In the genomic region with DNA sequence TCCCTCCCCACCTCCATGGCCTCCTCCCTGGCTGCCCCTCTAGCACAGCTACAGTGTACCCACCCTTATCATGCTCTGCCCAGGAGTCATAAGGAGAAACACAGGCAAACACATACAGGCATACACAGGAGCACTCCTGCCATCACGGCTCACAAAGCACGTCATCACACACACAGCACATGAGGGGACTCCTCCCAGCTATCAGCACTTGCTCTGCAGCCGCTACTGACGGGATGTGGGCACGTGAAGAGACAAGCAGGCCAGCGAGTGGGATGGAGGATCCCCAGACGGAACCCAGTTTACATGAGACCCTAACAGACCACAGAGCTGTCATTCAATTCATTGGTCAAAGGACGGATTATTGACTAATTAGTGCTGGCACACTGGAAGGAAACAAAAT, we compare ENCODE assay signal across 10 cellular contexts. TPM values are rescaled to one million over a fixed set of nuclear protein-coding genes. Genes with fewer than 3 reads are reported as not detected.
DNase-seq lines count a peak whose midpoint lies in the region; ATAC-seq lines count a peak whose summit lies in the region.
"Had no signal": no experiment of that assay in that cellular context is flagged by ENCODE, and none has a peak within 500 bp of the region (broad histone marks: within the 10 kb centered on the region; RNA-seq: fewer than 3 reads in every experiment).

No MANE protein-coding gene starts in this region.

- H3K27ac Mint-ChIP-seq in IgD-negative memory B cell: peak overlapping the region; percentile 30 to 93 (median 77)
- H3K27ac Mint-ChIP-seq in activated CD8-positive, alpha-beta T cell treated with anti-CD3 and anti-CD28 coated beads, Interleukin-2, amount 10 ng/mL, durations not matched to agents 7 days and 5 days: peak overlapping the region; percentile 91
- peak overlapping the region; percentile 16 for H3K27ac Mint-ChIP-seq in dendritic cell treated with granulocyte-macrophage colony-stimulating factor and Interleukin-4, amounts not matched to agents 40 ng/mL and 50 ng/mL, for 4 days

- POLR2A ChIA-PET in activated CD8-positive, alpha-beta T cell treated with anti-CD3 and anti-CD28 coated beads, Interleukin-2, amount 10 ng/mL, durations not matched to agents 7 days and 5 days (lab: Charles Lee): interaction anchor here (1.3 kb wide), 1 partner anchor 26 kb away, joined by 4 read pairs; no protein-coding TSS in a partner anchor

- no peaks in the 10 kb centered on the region for H3K27me3 Mint-ChIP-seq in IgD-negative memory B cell
- no peaks in the 10 kb centered on the region for H3K27me3 Mint-ChIP-seq in activated CD8-positive, alpha-beta T cell treated with anti-CD3 and anti-CD28 coated beads, Interleukin-2, amount 10 ng/mL, durations not matched to agents 7 days and 5 days (ENCODE audit: low read depth)
- H3K27me3 Mint-ChIP-seq in dendritic cell treated with granulocyte-macrophage colony-stimulating factor and Interleukin-4, amounts not matched to agents 40 ng/mL and 50 ng/mL, for 4 days: no peaks in the 10 kb centered on the region

- peaks cover 56 to 76% (median 60%) of the 10 kb centered on the region in 3 donors for H3K4me1 Mint-ChIP-seq in IgD-negative memory B cell
- peaks cover 97% of the 10 kb centered on the region for H3K4me1 Mint-ChIP-seq in activated CD8-positive, alpha-beta T cell treated with anti-CD3 and anti-CD28 coated beads, Interleukin-2, amount 10 ng/mL, durations not matched to agents 7 days and 5 days (ENCODE audit: low read depth)
- peaks cover 96% of the 10 kb centered on the region for H3K4me1 Mint-ChIP-seq in dendritic cell treated with granulocyte-macrophage colony-stimulating factor and Interleukin-4, amounts not matched to agents 40 ng/mL and 50 ng/mL, for 4 days (ENCODE audit: low read depth)

- H3K36me3 Mint-ChIP-seq in IgD-negative memory B cell: peaks cover 6% of the 10 kb centered on the region
- H3K36me3 Mint-ChIP-seq in activated CD8-positive, alpha-beta T cell treated with anti-CD3 and anti-CD28 coated beads, Interleukin-2, amount 10 ng/mL, durations not matched to agents 7 days and 5 days (ENCODE audit: low read depth): peaks cover 83% of the 10 kb centered on the region
- peaks cover 37% of the 10 kb centered on the region for H3K36me3 Mint-ChIP-seq in dendritic cell treated with granulocyte-macrophage colony-stimulating factor and Interleukin-4, amounts not matched to agents 40 ng/mL and 50 ng/mL, for 4 days (ENCODE audit: low read depth)

- CTCF ChIA-PET in activated CD8-positive, alpha-beta T cell treated with anti-CD3 and anti-CD28 coated beads, Interleukin-2, amount 10 ng/mL, durations not matched to agents 7 days and 5 days (lab: Charles Lee): interaction anchor here (0.9 to 2.9 kb wide), 5 partner anchors 13 to 105 kb away, joined by 3 to 13 read pairs (median 5); no protein-coding TSS in a partner anchor

- intact Hi-C loops in dendritic cell treated with granulocyte-macrophage colony-stimulating factor and Interleukin-4, amounts not matched to agents 40 ng/mL and 50 ng/mL, for 4 days (cut with micrococcal nuclease): loop anchor here (5.0 to 10.0 kb wide), 2 partner anchors 51 to 57 kb away; a partner anchor contains a TSS

- peak; percentile 69 for ATAC-seq in activated CD8-positive, alpha-beta T cell treated with anti-CD3 and anti-CD28 coated beads, Interleukin-2, amount 10 ng/mL, durations not matched to agents 7 days and 5 days
- ATAC-seq in HG02623 (IDR thresholded peaks at IDR 0.05; ENCODE audit: unreplicated experiment): no peak

- peak; percentile 80 for DNase-seq in activated CD8-positive, alpha-beta T cell treated with anti-CD3 and anti-CD28 coated beads, Interleukin-2, amount 10 ng/mL, durations not matched to agents 7 days and 5 days
- peak; percentile 57 to 64 for DNase-seq in stimulated activated CD4-positive, alpha-beta T cell treated with anti-CD3 and anti-CD28 coated beads, Interleukin-2, amount 100 ng/mL, for 24 hours
- DNase-seq in NCI-H524 (lab: John Stamatoyannopoulos, UW) (no peak), cerebellar cortex (ENCODE audit: low spot score) (no peak), pons (ENCODE audit: low spot score) (no peak)
- DNase-seq: Calu3, NCI-H82 had no signal

- no peaks in the 10 kb centered on the region for H3K9me3 Mint-ChIP-seq in IgD-negative memory B cell
- H3K9me3 Mint-ChIP-seq in activated CD8-positive, alpha-beta T cell treated with anti-CD3 and anti-CD28 coated beads, Interleukin-2, amount 10 ng/mL, durations not matched to agents 7 days and 5 days (ENCODE audit: insufficient read depth): no peaks in the 10 kb centered on the region
- H3K9me3 Mint-ChIP-seq in dendritic cell treated with granulocyte-macrophage colony-stimulating factor and Interleukin-4, amounts not matched to agents 40 ng/mL and 50 ng/mL, for 4 days: no peaks in the 10 kb centered on the region

- peak overlapping the region in 2 of 4 donors; percentile 22 to 87 for H3K4me3 Mint-ChIP-seq in IgD-negative memory B cell
- no peak overlapping the region for H3K4me3 Mint-ChIP-seq in activated CD8-positive, alpha-beta T cell treated with anti-CD3 and anti-CD28 coated beads, Interleukin-2, amount 10 ng/mL, durations not matched to agents 7 days and 5 days
- H3K4me3 Mint-ChIP-seq in dendritic cell treated with granulocyte-macrophage colony-stimulating factor and Interleukin-4, amounts not matched to agents 40 ng/mL and 50 ng/mL, for 4 days: no peak overlapping the region

RNA-seq across cellular contexts. Expression of a gene that starts 53.7 kb away (rescaled TPM):
- polyA plus RNA-seq in IgD-negative memory B cell: 35.3 TPM
- total RNA-seq in activated CD8-positive, alpha-beta T cell treated with anti-CD3 and anti-CD28 coated beads, Interleukin-2, amount 10 ng/mL, durations not matched to agents 7 days and 5 days: 100 to 1,000 TPM; 314 to 321 TPM

Comparison
In these comparisons a context has a peak if more than half of its experiments do, and no peak if none do; other contexts are left out.
1. H3K27ac Mint-ChIP-seq: peak in every context shown above with its lines; median percentile 91 in activated CD8-positive, alpha-beta T cell treated with anti-CD3 and anti-CD28 coated beads, Interleukin-2, amount 10 ng/mL, durations not matched to agents 7 days and 5 days; 77 in IgD-negative memory B cell; 16 in dendritic cell treated with granulocyte-macrophage colony-stimulating factor and Interleukin-4, amounts not matched to agents 40 ng/mL and 50 ng/mL, for 4 days.
2. DNase-seq: peak in activated CD8-positive, alpha-beta T cell treated with anti-CD3 and anti-CD28 coated beads, Interleukin-2, amount 10 ng/mL, durations not matched to agents 7 days and 5 days (single experiment) and stimulated activated CD4-positive, alpha-beta T cell treated with anti-CD3 and anti-CD28 coated beads, Interleukin-2, amount 100 ng/mL, for 24 hours (2 of 2); none in NCI-H524 (0 of 2), cerebellar cortex (single experiment) and pons (single experiment).